In genomic region chr4:144019277-144019676, GRCh38 we compare ENCODE assay signal across 1 cellular context.
A peak's percentile ranks its signal among the peaks of the same experiment; 100 is the strongest.
TF ChIP-seq lines count a peak whose summit lies in the region.
"Not testable (repeated sequence)": the region's sequence is repeated elsewhere in the genome, so short reads cannot be mapped to it uniquely, and the experiment has no call there.

TSS of gene GYPB (minus strand) at chr4:144019380. CDS start at chr4:144019287, 93 bp downstream.

TF ChIP-seq in K562, 482 proteins besides CTCF, POLR2A, EP300 and RAD21 (continued from another document):
- TF ChIP-seq MITF (IDR thresholded peaks at IDR 0.05): peak; percentile 52
- TF ChIP-seq ZNF449 (CRISPR knock-in tag; IDR thresholded peaks at IDR 0.05): peak; percentile 46; the same call in 1 of the 2 replicates
- peak; percentile 84 for TF ChIP-seq POLR2AphosphoS5 (IDR thresholded peaks at IDR 0.05; ENCODE audit: control insufficient read depth, insufficient read depth, low read depth, low read length)
- peak; percentile 93 for TF ChIP-seq SMAD4 (CRISPR knock-in tag; conservative IDR thresholded peaks at IDR 0.05)
- peak; percentile 85 for TF ChIP-seq CEBPG (CRISPR knock-in tag; IDR thresholded peaks at IDR 0.05)
- not testable (repeated sequence) for TF ChIP-seq CEBPG (tag; conservative IDR thresholded peaks at IDR 0.05 in 1 of 2, IDR thresholded peaks at IDR 0.05 in 1 of 2)
- TF ChIP-seq HDAC2 (IDR thresholded peaks at IDR 0.05): peak; percentile 73
- peak; percentile 29; the same call in 1 of the 2 replicates for TF ChIP-seq NFE2 (IDR thresholded peaks at IDR 0.05; ENCODE audit: low read depth)
TF ChIP-seq in K562: peak in this region for 95; not testable (repeated sequence) for 387.
